In genomic region chr5:175681045-175681974, GRCh38 we compare ENCODE assay signal across 19 cellular contexts. TPM values are rescaled to one million over a fixed set of nuclear protein-coding genes. Genes with fewer than 3 reads are reported as not detected.
A peak's percentile ranks its signal among the peaks of the same experiment; 100 is the strongest.
DNase-seq lines count a peak whose midpoint lies in the region; ATAC-seq and TF ChIP-seq lines count a peak whose summit lies in the region.
"Had no signal": no experiment of that assay in that cellular context is flagged by ENCODE, and none has a peak within 500 bp of the region (broad histone marks: within the 10 kb centered on the region; RNA-seq: fewer than 3 reads in every experiment).

No MANE protein-coding gene starts in this region.

- DNase-seq in CD14-positive monocyte (ENCODE audit: low spot score): no peak
- peak; percentile 13 for DNase-seq in NCI-H526 treated with DMSO at 0.1 percent for 48 hours (lab: John Stamatoyannopoulos, UW)
- DNase-seq in dorsolateral prefrontal cortex: peak in 6 of 10 donors; percentile 15 to 46 (median 35)
- DNase-seq in NCI-H1436 treated with DMSO at 0.1 percent for 48 hours (lab: John Stamatoyannopoulos, UW): no peak
- DNase-seq in occipital lobe (lab: John Stamatoyannopoulos, UW): no peak
- DNase-seq in left colon: no peak
- no peak for DNase-seq in neuronal stem cell (ENCODE audit: low spot score)
- DNase-seq: activated CD4-positive, alpha-beta T cell treated with anti-CD3 and anti-CD28 coated beads for 36 hours; activated naive CD4-positive, alpha-beta T cell treated with Interleukin-2 at 50 U/mL for 16 hours; body of pancreas; COR-L47; effector memory CD8-positive, alpha-beta T cell; mammary epithelial cell; SIG-M5; small intestine; stimulated activated naive CD8-positive, alpha-beta T cell treated with anti-CD3 and anti-CD28 coated beads, Interleukin-15, Interleukin-2, amounts not matched to agents 100 U/mL and 50 U/mL, for 24 hours; uterus had no signal

- H3K9ac ChIP-seq in neuronal stem cell (ENCODE audit: low read depth, low read length, poor library complexity): no peak overlapping the region

- H3K27me3 Mint-ChIP-seq in CD14-positive monocyte (ENCODE audit: low read depth in 3 of 3): peaks cover 0 to 1% (median 0%) of the 10 kb centered on the region in 3 donors
- H3K27me3 Mint-ChIP-seq in nephron (ENCODE audit: low read depth): peaks cover 63% of the 10 kb centered on the region
- H3K27me3 Mint-ChIP-seq: activated CD4-positive, alpha-beta T cell treated with anti-CD3 and anti-CD28 coated beads for 36 hours had no signal

- H2AFZ ChIP-seq in neuronal stem cell (ENCODE audit: low read length): no peak overlapping the region

- no peaks in the 10 kb centered on the region for H3K9me3 Mint-ChIP-seq in CD14-positive monocyte
- H3K9me3 Mint-ChIP-seq in nephron: no peaks in the 10 kb centered on the region
- H3K9me3 Mint-ChIP-seq: effector memory CD8-positive, alpha-beta T cell; T-helper 2 cell treated with Interferon-gamma antibody and Interleukin-4, amounts not matched to agents 5 μg/mL and 100 μg/mL, for 36 hours had no signal

- intact Hi-C loops in CD14-positive monocyte (cut with micrococcal nuclease): no loop called here
- intact Hi-C loops in dorsolateral prefrontal cortex (cut with DNase I): no loop called here
- intact Hi-C loops in left colon (cut with DNase I, micrococcal nuclease): no loop called here

- no peaks in the 10 kb centered on the region for H3K79me1 ChIP-seq in neuronal stem cell (ENCODE audit: low read depth, low read length)

- H3K4me3 Mint-ChIP-seq in CD14-positive monocyte (peak overlapping the region in 1 of 2 donors; percentile 11), nephron (peak overlapping the region; percentile 24 to 62 (median 40))
- H3K4me3 Mint-ChIP-seq: activated CD4-positive, alpha-beta T cell treated with anti-CD3 and anti-CD28 coated beads for 36 hours; effector memory CD8-positive, alpha-beta T cell; T-helper 2 cell treated with Interferon-gamma antibody and Interleukin-4, amounts not matched to agents 5 μg/mL and 100 μg/mL, for 36 hours had no signal

- H3K4me1 ChIP-seq in neuronal stem cell (ENCODE audit: control insufficient read depth in 2 of 2, insufficient read depth in 1 of 2, low read depth in 1 of 2, low read length in 2 of 2): peaks cover 0 to 2% of the 10 kb centered on the region in 2 donors
- H3K4me1 ChIP-seq: uterus had no signal

- H2BK5ac ChIP-seq in neuronal stem cell (ENCODE audit: low read length): no peak overlapping the region

- peaks cover 0 to 10% (median 0%) of the 10 kb centered on the region in 45 donors for H3K27me3 ChIP-seq in dorsolateral prefrontal cortex
- peaks cover 0 to 17% (median 0%) of the 10 kb centered on the region in 3 experiments for H3K27me3 ChIP-seq in neuronal stem cell (ENCODE audit: control insufficient read depth in 3 of 3, insufficient read depth in 3 of 3, low read depth in 1 of 3, low read length in 3 of 3)
- H3K27me3 ChIP-seq: uterus had no signal

- ATAC-seq in left colon: no peak
- ATAC-seq: activated CD4-positive, alpha-beta T cell treated with anti-CD3 and anti-CD28 coated beads for 36 hours; body of pancreas; effector memory CD8-positive, alpha-beta T cell; stimulated activated naive CD8-positive, alpha-beta T cell treated with anti-CD3 and anti-CD28 coated beads, Interleukin-15, Interleukin-2, amounts not matched to agents 100 U/mL and 50 U/mL, for 24 hours had no signal

- H3K27ac Mint-ChIP-seq in CD14-positive monocyte: peak overlapping the region; percentile 16 to 82 (median 69)
- H3K27ac Mint-ChIP-seq in nephron: peak overlapping the region in 2 of 3 experiments; percentile 18 to 72
- H3K27ac Mint-ChIP-seq: effector memory CD8-positive, alpha-beta T cell; T-helper 2 cell treated with Interferon-gamma antibody and Interleukin-4, amounts not matched to agents 5 μg/mL and 100 μg/mL, for 36 hours had no signal

- H3K27ac ChIP-seq in dorsolateral prefrontal cortex (peak overlapping the region in 57 of 59 donors; percentile 2 to 88 (median 70)), neuronal stem cell (replicated peaks; ENCODE audit: low read length) (no peak overlapping the region)
- H3K27ac ChIP-seq: body of pancreas, uterus had no signal

- no peaks in the 10 kb centered on the region for H3K36me3 ChIP-seq in neuronal stem cell (replicated peaks in 1 of 2; ENCODE audit: control insufficient read depth in 2 of 2, insufficient read depth in 2 of 2, low read length in 2 of 2)
- H3K36me3 ChIP-seq: uterus had no signal

- no peak for TF ChIP-seq CTCF in CD14-positive monocyte (IDR thresholded peaks at IDR 0.05)
- no peak for TF ChIP-seq CTCF in dorsolateral prefrontal cortex (IDR thresholded peaks at IDR 0.05 in 54 of 56, conservative IDR thresholded peaks at IDR 0.05 in 2 of 56; ENCODE audit: low read depth in 1 of 56, partially characterized antibody in 56 of 56)
- TF ChIP-seq CTCF in nephron (IDR thresholded peaks at IDR 0.05; ENCODE audit: unreplicated experiment in 3 of 3): no peak

- no peak overlapping the region for H3K23ac ChIP-seq in neuronal stem cell (ENCODE audit: low read depth, low read length, poor library complexity)

- no peak overlapping the region for H4K8ac ChIP-seq in neuronal stem cell (ENCODE audit: low read depth, low read length)

- H3K36me3 Mint-ChIP-seq in CD14-positive monocyte (peaks cover 54 to 68% of the 10 kb centered on the region in 2 donors), nephron (ENCODE audit: low read depth) (no peaks in the 10 kb centered on the region)

- H3K9me3 ChIP-seq in neuronal stem cell (replicated peaks in 1 of 2; ENCODE audit: control insufficient read depth in 2 of 2, insufficient read depth in 1 of 2, low read depth in 1 of 2, low read length in 2 of 2): no peaks in the 10 kb centered on the region
- H3K9me3 ChIP-seq: body of pancreas, uterus had no signal

- H3K4me1 Mint-ChIP-seq in CD14-positive monocyte (peaks cover 74% of the 10 kb centered on the region), nephron (peaks cover 25% of the 10 kb centered on the region)

- H3K4me3 ChIP-seq in dorsolateral prefrontal cortex (peak overlapping the region in 1 of 59 donors; percentile 6), neuronal stem cell (ENCODE audit: low read length in 2 of 2) (no peak overlapping the region)
- H3K4me3 ChIP-seq: body of pancreas, uterus had no signal

- no peak overlapping the region for H3K4ac ChIP-seq in neuronal stem cell (ENCODE audit: low read length)

- no peak overlapping the region for H2BK12ac ChIP-seq in neuronal stem cell (ENCODE audit: low read length)

- no peak overlapping the region for H4K91ac ChIP-seq in neuronal stem cell (ENCODE audit: low read depth, low read length, poor library complexity)

- no peak overlapping the region for H2BK120ac ChIP-seq in neuronal stem cell (ENCODE audit: low read depth, low read length)

- H2BK15ac ChIP-seq in neuronal stem cell (ENCODE audit: low read length): no peak overlapping the region

- no peak overlapping the region for H2AK5ac ChIP-seq in neuronal stem cell (ENCODE audit: low read depth, low read length)

- no peak overlapping the region for H3K18ac ChIP-seq in neuronal stem cell (ENCODE audit: low read length)

- H3K14ac ChIP-seq in neuronal stem cell (ENCODE audit: low read length): no peak overlapping the region

- H3K4me2 ChIP-seq in neuronal stem cell (ENCODE audit: insufficient read depth, low read length, poor library complexity, severe bottlenecking): no peak overlapping the region

- no CpG with 5 or more reads among the region's 21 CpGs for WGBS in neuronal stem cell (ENCODE audit: extremely low coverage in 2 of 2, insufficient read length in 2 of 2, insufficient replicate concordance in 1 of 2), 2 donors

RNA-seq across cellular contexts. Expression of gene HRH2, which starts 23.4 kb away (rescaled TPM):
- polyA plus RNA-seq in CD14-positive monocyte: 10 to 100 TPM; 10.6 to 25.5 TPM
- total RNA-seq in dorsolateral prefrontal cortex (10 to 100 TPM in 119 of 120 experiments, 1 to 10 TPM in 1; 8.7 to 45.7 (median 25.9) TPM), occipital lobe (6.9 TPM), left colon (under 1 TPM; 0.34 to 0.84 TPM)
- polyA plus RNA-seq in neuronal stem cell (2013, experiment 1 of 2): 0.59 TPM
- 0.62 TPM for polyA plus RNA-seq in neuronal stem cell (2013, experiment 2 of 2)
- total RNA-seq: mammary epithelial cell had no signal

Comparison
In these comparisons a context has a peak if more than half of its experiments do, and no peak if none do; other contexts are left out.
1. DNase-seq: peak in NCI-H526 treated with DMSO at 0.1 percent for 48 hours (single experiment) and dorsolateral prefrontal cortex (6 of 10); none in CD14-positive monocyte (single experiment), NCI-H1436 treated with DMSO at 0.1 percent for 48 hours (single experiment), occipital lobe (single experiment), left colon (0 of 2) and neuronal stem cell (single experiment).